ENCODE assay signal across 8 cellular contexts in the genomic region with DNA sequence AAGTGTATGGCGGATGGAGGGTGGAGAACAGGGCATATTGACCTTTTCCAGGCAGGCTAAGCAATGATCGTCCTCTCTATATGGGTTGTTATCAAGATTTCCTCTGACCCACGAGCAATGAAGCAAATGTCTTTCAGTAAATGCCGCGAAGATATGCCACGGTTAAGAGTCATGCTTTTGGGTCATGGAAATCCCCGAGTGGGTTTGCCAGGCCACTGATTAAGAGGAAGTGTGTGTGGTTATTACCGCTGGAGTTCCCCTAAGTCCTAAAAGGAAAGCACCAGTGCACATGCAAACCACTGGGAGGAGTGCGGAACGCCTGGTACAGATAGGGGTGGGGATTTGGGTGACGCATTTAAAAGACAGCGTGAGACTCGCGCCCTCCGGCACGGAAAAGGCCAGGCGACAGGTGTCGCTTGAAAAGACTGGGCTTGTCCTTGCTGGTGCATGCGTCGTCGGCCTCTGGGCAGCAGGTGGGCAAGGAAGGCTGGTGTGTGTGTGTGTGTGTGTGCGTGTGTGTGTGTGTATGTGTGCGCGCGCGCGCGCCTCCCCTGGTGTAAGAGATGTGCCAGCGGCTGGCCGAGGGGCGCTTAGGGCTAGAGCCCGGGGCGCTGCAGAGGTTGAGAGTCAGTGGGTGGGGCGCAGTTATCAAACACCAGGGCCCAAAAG. TPM values are rescaled to one million over a fixed set of nuclear protein-coding genes. Genes with fewer than 3 reads are reported as not detected.
DNase-seq lines count a peak whose midpoint lies in the region; ATAC-seq and TF ChIP-seq lines count a peak whose summit lies in the region.

A gene (plus strand): TSS at position 386 of the 669 bp plus-strand sequence. CDS start 7,026 bp downstream, outside the sequence.

- peak within 1 kb of the TSS; percentile 98 for H3K27ac ChIP-seq in OCI-LY3 (ENCODE audit: low read length)
- peak within 1 kb of the TSS; percentile 84 to 96 for H3K27ac ChIP-seq in esophagus (ENCODE audit: low read depth in 2 of 2, low read length in 1 of 2)
- H3K27ac ChIP-seq in muscle layer of duodenum (ENCODE audit: low read length), result peak within 1 kb of the TSS; percentile 90

- H3K36me3 ChIP-seq in Caco-2 (ENCODE audit: control insufficient read depth, insufficient read depth, low read length) (no peaks in the 10 kb centered on the region), OCI-LY3 (replicated peaks; ENCODE audit: low read depth, low read length) (peaks cover 24% of the 10 kb centered on the region), esophagus (ENCODE audit: control insufficient read depth in 2 of 2, insufficient read depth in 2 of 2, low read length in 1 of 2) (no peaks in the 10 kb centered on the region), muscle layer of duodenum (ENCODE audit: control insufficient read depth in 1 of 2, insufficient read depth in 2 of 2, low read length in 2 of 2) (no peaks in the 10 kb centered on the region)

- peak within 1 kb of the TSS; percentile 89 for H3K4me3 Mint-ChIP-seq in Caco-2 (ENCODE audit: unreplicated experiment)

- peaks cover 7% of the 10 kb centered on the region for H3K36me3 Mint-ChIP-seq in Caco-2 (ENCODE audit: insufficient read depth, unreplicated experiment)

- H3K27ac Mint-ChIP-seq in Caco-2 (ENCODE audit: unreplicated experiment), result peak within 1 kb of the TSS; percentile 80

- H3K79me2 ChIP-seq in OCI-LY3 (ENCODE audit: low read length), result peaks cover 49% of the 10 kb centered on the region

- CTCF ChIA-PET in Caco-2 (lab: Charles Lee), result interaction anchor here (0.6 kb wide), 1 partner anchor 29 kb away, joined by 4 read pairs; no protein-coding TSS in a partner anchor

- intact Hi-C loops in Caco-2 (cut with micrococcal nuclease; ENCODE audit: unreplicated experiment), result loop anchor here (1.0 to 2.0 kb wide), 2 partner anchors 28 to 30 kb away; a partner anchor contains a TSS

- H3K4me1 ChIP-seq in Caco-2, result peaks cover 12% of the 10 kb centered on the region
- peaks cover 71% of the 10 kb centered on the region for H3K4me1 ChIP-seq in OCI-LY3 (ENCODE audit: low read length)
- peaks cover 0 to 3% of the 10 kb centered on the region in 2 donors for H3K4me1 ChIP-seq in esophagus (ENCODE audit: control insufficient read depth in 2 of 2, insufficient read depth in 2 of 2, low read length in 1 of 2)
- peaks cover 7 to 16% of the 10 kb centered on the region in 2 donors for H3K4me1 ChIP-seq in muscle layer of duodenum (ENCODE audit: control insufficient read depth in 1 of 2, insufficient read depth in 2 of 2, low read length in 2 of 2)

- H3K9me3 ChIP-seq in Caco-2 (no peaks in the 10 kb centered on the region), OCI-LY3 (ENCODE audit: insufficient read depth, low read length) (no peaks in the 10 kb centered on the region), esophagus (ENCODE audit: control insufficient read depth in 2 of 2, insufficient read depth in 1 of 2, low read depth in 1 of 2, low read length in 1 of 2) (no peaks in the 10 kb centered on the region), muscle layer of duodenum (ENCODE audit: control insufficient read depth in 1 of 2, low read length in 2 of 2) (no peaks in the 10 kb centered on the region)

- peak within 1 kb of the TSS; percentile 58 for H3K4me3 ChIP-seq in Caco-2 (ENCODE audit: low read depth, low read length)
- H3K4me3 ChIP-seq in OCI-LY3 (ENCODE audit: low read length), result peak within 1 kb of the TSS; percentile 91
- peak within 1 kb of the TSS; percentile 61 to 68 for H3K4me3 ChIP-seq in esophagus (ENCODE audit: low read depth in 1 of 2, low read length in 2 of 2)
- peak within 1 kb of the TSS; percentile 84 to 92 for H3K4me3 ChIP-seq in muscle layer of duodenum (ENCODE audit: low read depth in 1 of 2, low read length in 2 of 2)

- BruUV-seq in Caco-2 (replicated peaks; lab: Mats Ljungman, UMichigan), result no TSS peak

- TF ChIP-seq CTCF in Caco-2 (IDR thresholded peaks at IDR 0.05; ENCODE audit: insufficient read depth in 1 of 2, low read depth in 1 of 2, low read length in 1 of 2, severe bottlenecking in 1 of 2, unreplicated experiment in 1 of 2) (peak; percentile 55 to 59), OCI-LY3 (IDR thresholded peaks at IDR 0.05; ENCODE audit: low read depth, low read length) (0 out of 2 replicates have a peak, but pooled peaks have one; percentile 7)

- peak within 1 kb of the TSS; percentile 87 for H3K9ac ChIP-seq in OCI-LY3 (ENCODE audit: low read length)

- ATAC-seq in GM21367 (IDR thresholded peaks at IDR 0.05; ENCODE audit: unreplicated experiment), result peak; percentile 82

- peaks cover 30% of the 10 kb centered on the region for H4K20me1 ChIP-seq in OCI-LY3 (ENCODE audit: insufficient read depth, low read length)

- H3K4me2 ChIP-seq in OCI-LY3 (ENCODE audit: low read length), result peak within 1 kb of the TSS; percentile 90

- H3K9me3 Mint-ChIP-seq in Caco-2 (ENCODE audit: unreplicated experiment), result no peaks in the 10 kb centered on the region

- peaks cover 19% of the 10 kb centered on the region for H3K4me1 Mint-ChIP-seq in Caco-2 (ENCODE audit: low read depth, unreplicated experiment)

- WGBS in esophagus, 2 donors, result 1% methylated on average over 34 of the region's 34 CpGs

- H3K27me3 Mint-ChIP-seq in Caco-2 (ENCODE audit: insufficient read depth, unreplicated experiment), result no peaks in the 10 kb centered on the region

- POLR2A ChIA-PET in Caco-2 (lab: Charles Lee), result no interaction called here

- DNase-seq in Caco-2, result peak; percentile 92 to 94
- peak in 63 of 76 experiments; percentile 2 to 78 (median 36) for DNase-seq in HUDEP-2 (lab: John Stamatoyannopoulos, UW; ENCODE audit: unreplicated experiment in 76 of 76)
- peak; percentile 87 for DNase-seq in activated T-cell treated with anti-CD3 and anti-CD28 coated beads for 24 hours (ENCODE audit: low read depth)
- DNase-seq in stimulated activated CD8-positive, alpha-beta memory T cell treated with anti-CD3 and anti-CD28 coated beads, Interleukin-7, amount 100 ng/mL, for 4 hours (ENCODE audit: low read depth in 2 of 2), result peak; percentile 88 to 93

- H3K27me3 ChIP-seq in Caco-2 (replicated peaks; ENCODE audit: control insufficient read depth, insufficient read depth, low read length), result no peaks in the 10 kb centered on the region
- H3K27me3 ChIP-seq in OCI-LY3 (ENCODE audit: low read depth, low read length), result no peaks in the 10 kb centered on the region
- no peaks in the 10 kb centered on the region for H3K27me3 ChIP-seq in esophagus (ENCODE audit: control insufficient read depth in 1 of 2, insufficient read depth in 2 of 2, low read length in 2 of 2)
- H3K27me3 ChIP-seq in muscle layer of duodenum (ENCODE audit: low read depth, low read length), result no peaks in the 10 kb centered on the region

- peak within 1 kb of the TSS; percentile 61 for H2AFZ ChIP-seq in OCI-LY3 (ENCODE audit: low read depth, low read length)

RNA-seq across cellular contexts. Expression of the gene that starts here (rescaled TPM):
- total RNA-seq in Caco-2 (2022), result 1.4 and 2.2 TPM in 2 replicates
- polyA plus RNA-seq in esophagus, result 1 to 10 TPM; 2.2 to 9.8 TPM

Comparison
In these comparisons a context has a peak if more than half of its experiments do, and no peak if none do; other contexts are left out.
1. Peak in every context shown above with its lines: DNase-seq, ATAC-seq, H3K4me3 ChIP-seq and H3K27ac ChIP-seq.
2. DNase-seq: peak in every context shown above with its lines; median percentile 93 in Caco-2; 90 in stimulated activated CD8-positive, alpha-beta memory T cell treated with anti-CD3 and anti-CD28 coated beads, Interleukin-7, amount 100 ng/mL, for 4 hours; 87 in activated T-cell treated with anti-CD3 and anti-CD28 coated beads for 24 hours; 36 in HUDEP-2.